Comparison of ENCODE assay signal across 16 cellular contexts in the genomic region with DNA sequence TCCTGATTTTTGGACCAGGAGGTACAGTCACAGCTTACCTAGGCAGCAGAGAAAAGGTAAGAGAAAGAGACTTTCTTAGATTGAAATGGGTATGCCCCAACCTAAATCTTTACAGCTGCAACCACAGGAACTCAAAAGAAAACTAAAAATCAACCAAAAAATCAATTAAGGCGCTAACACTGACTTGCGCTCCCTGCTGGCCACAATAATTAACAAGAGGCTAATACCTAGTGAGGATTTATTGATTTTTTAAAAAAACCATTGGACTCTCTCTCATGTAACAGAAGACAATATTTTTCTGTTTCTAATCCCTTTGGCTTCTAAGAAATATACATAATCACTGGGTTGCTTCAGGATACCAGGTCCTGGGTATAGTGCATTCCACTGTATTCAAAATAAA.
DNase-seq lines count a peak whose midpoint lies in the region; FAIRE-seq and TF ChIP-seq lines count a peak whose summit lies in the region.
"Had no signal": no experiment of that assay in that cellular context is flagged by ENCODE, and none has a peak within 500 bp of the region (broad histone marks: within the 10 kb centered on the region; RNA-seq: fewer than 3 reads in every experiment).

No MANE protein-coding gene starts in this region.

- dilution Hi-C loops in mammary epithelial cell (cut with HindIII; ENCODE audit: low sequenced_read_pairs), result no loop called here

- no peak overlapping the region for H3K9ac ChIP-seq in mammary epithelial cell (ENCODE audit: insufficient read depth, low read length)
- no peak overlapping the region for H3K9ac ChIP-seq in OCI-LY3 (ENCODE audit: low read length)
- no peak overlapping the region for H3K9ac ChIP-seq in kidney (ENCODE audit: low read length in 2 of 2)

- DNase-seq in mammary epithelial cell (no peak), MCF 10A (ENCODE audit: unreplicated experiment) (no peak), fibroblast of peridontal ligament (ENCODE audit: extremely low read depth) (peak; percentile 10), type B pancreatic cell (ENCODE audit: extremely low spot score, unreplicated experiment) (no peak), mesothelial cell of epicardium (ENCODE audit: low spot score in 2 of 2, unreplicated experiment in 2 of 2) (no peak), kidney (no peak), DMS 273 (lab: John Stamatoyannopoulos, UW; ENCODE audit: unreplicated experiment) (no peak)
- DNase-seq: NCI-H187; NK-92 treated with Interleukin-12 subunit alpha and Interleukin-12 subunit beta, amount 100 ng/mL, for 24 hours; posterior cingulate gyrus; T-helper 1 cell had no signal

- H3K4me1 Mint-ChIP-seq in MCF 10A (ENCODE audit: insufficient read depth, unreplicated experiment) (no peaks in the 10 kb centered on the region), type B pancreatic cell (ENCODE audit: unreplicated experiment) (peaks cover 37% of the 10 kb centered on the region), mesothelial cell of epicardium (peaks cover 23% of the 10 kb centered on the region)
- H3K4me1 Mint-ChIP-seq: activated T-helper 17 cell treated with anti-CD3 and anti-CD28 coated beads, Interleukin-2, amount 50 U/mL, for 72 hours had no signal

- no peaks in the 10 kb centered on the region for H3K4me1 ChIP-seq in mammary epithelial cell (ENCODE audit: insufficient read depth, low read length)
- H3K4me1 ChIP-seq in OCI-LY3 (ENCODE audit: low read length), result no peaks in the 10 kb centered on the region
- no peaks in the 10 kb centered on the region for H3K4me1 ChIP-seq in kidney (ENCODE audit: control insufficient read depth in 1 of 2, insufficient read depth in 1 of 2, low read depth in 1 of 2, low read length in 2 of 2)

- POLR2A ChIA-PET in MCF 10A (lab: Yijun Ruan, JAX), result interaction anchor here (0.6 kb wide), 1 partner anchor 838 kb away, joined by 3 read pairs; no protein-coding TSS in a partner anchor

- no peaks in the 10 kb centered on the region for H3K9me3 ChIP-seq in mammary epithelial cell (replicated peaks; ENCODE audit: insufficient read depth, low read length)
- no peaks in the 10 kb centered on the region for H3K9me3 ChIP-seq in OCI-LY3 (ENCODE audit: insufficient read depth, low read length)
- H3K9me3 ChIP-seq in kidney (ENCODE audit: control insufficient read depth in 1 of 2, low read length in 2 of 2), result no peaks in the 10 kb centered on the region
- H3K9me3 ChIP-seq: HAP-1 had no signal

- H3K9me3 Mint-ChIP-seq in MCF 10A (ENCODE audit: unreplicated experiment) (no peaks in the 10 kb centered on the region), type B pancreatic cell (no peaks in the 10 kb centered on the region), mesothelial cell of epicardium (no peaks in the 10 kb centered on the region)

- no peak overlapping the region for H3K4me3 ChIP-seq in mammary epithelial cell (replicated peaks in 1 of 3; ENCODE audit: insufficient read depth in 1 of 3, low read depth in 2 of 3, low read length in 3 of 3)
- H3K4me3 ChIP-seq in OCI-LY3 (ENCODE audit: low read length), result no peak overlapping the region
- no peak overlapping the region for H3K4me3 ChIP-seq in kidney (ENCODE audit: low read length in 2 of 2)
- H3K4me3 ChIP-seq: HAP-1 had no signal

- H2AFZ ChIP-seq in mammary epithelial cell (ENCODE audit: low read depth, low read length) (no peak overlapping the region), OCI-LY3 (ENCODE audit: low read depth, low read length) (no peak overlapping the region)

- CTCF ChIA-PET in mammary epithelial cell (lab: Charles Lee; ENCODE audit: low non-redundant PET), result interaction anchor here (0.6 kb wide), 1 partner anchor 150 kb away, joined by 6 read pairs; no protein-coding TSS in a partner anchor
- CTCF ChIA-PET in MCF 10A (lab: Yijun Ruan, JAX), result interaction anchor here (0.5 kb wide), 1 partner anchor 60 kb away, joined by 3 read pairs; no protein-coding TSS in a partner anchor

- BruUV-seq in mammary epithelial cell (replicated peaks; lab: Mats Ljungman, UMichigan) (no TSS peak), MCF 10A (replicated peaks; lab: Mats Ljungman, UMichigan) (no TSS peak)

- intact Hi-C loops in mammary epithelial cell (cut with micrococcal nuclease), result loop anchor here (5.0 to 10.0 kb wide), 2 partner anchors 152 to 715 kb away; no protein-coding TSS in a partner anchor
- intact Hi-C loops in MCF 10A (cut with micrococcal nuclease), result no loop called here
- intact Hi-C loops in kidney (cut with DNase I), result no loop called here

- no peak for FAIRE-seq in kidney (lab: Jason Lieb, UNC)
- FAIRE-seq: urothelium cell line had no signal

- WGBS in mammary epithelial cell (ENCODE audit: low coverage, missing lambda C conversion rate), result 100% methylated on average over 2 of the region's 2 CpGs

- H3K36me3 Mint-ChIP-seq in MCF 10A (ENCODE audit: insufficient read depth, unreplicated experiment), result peaks cover 5% of the 10 kb centered on the region
- H3K36me3 Mint-ChIP-seq in type B pancreatic cell, result no peaks in the 10 kb centered on the region
- no peaks in the 10 kb centered on the region for H3K36me3 Mint-ChIP-seq in mesothelial cell of epicardium
- H3K36me3 Mint-ChIP-seq: brain had no signal

- H3K4me3 Mint-ChIP-seq in MCF 10A (ENCODE audit: unreplicated experiment) (no peak overlapping the region), type B pancreatic cell (no peak overlapping the region), mesothelial cell of epicardium (no peak overlapping the region)
- H3K4me3 Mint-ChIP-seq: activated T-helper 17 cell treated with anti-CD3 and anti-CD28 coated beads, Interleukin-2, amount 50 U/mL, for 72 hours; brain had no signal

- H3K27ac Mint-ChIP-seq in MCF 10A (ENCODE audit: low read depth, unreplicated experiment), result no peak overlapping the region
- no peak overlapping the region for H3K27ac Mint-ChIP-seq in type B pancreatic cell
- no peak overlapping the region for H3K27ac Mint-ChIP-seq in mesothelial cell of epicardium
- H3K27ac Mint-ChIP-seq: activated T-helper 17 cell treated with anti-CD3 and anti-CD28 coated beads, Interleukin-2, amount 50 U/mL, for 72 hours; brain had no signal

- TF ChIP-seq CTCF in mammary epithelial cell (conservative IDR thresholded peaks at IDR 0.05 in 1 of 2, IDR thresholded peaks at IDR 0.05 in 1 of 2; ENCODE audit: extremely low read depth in 1 of 2, insufficient read depth in 1 of 2, low read depth in 1 of 2, low read length in 2 of 2) (peak; percentile 13 to 27), MCF 10A (IDR thresholded peaks at IDR 0.05; ENCODE audit: unreplicated experiment) (no peak), OCI-LY3 (IDR thresholded peaks at IDR 0.05; ENCODE audit: low read depth, low read length) (peak; percentile 49), type B pancreatic cell (conservative IDR thresholded peaks at IDR 0.05) (peak; percentile 61), mesothelial cell of epicardium (IDR thresholded peaks at IDR 0.05; ENCODE audit: unreplicated experiment) (no peak), kidney (IDR thresholded peaks at IDR 0.05; ENCODE audit: borderline replicate concordance, extremely low read depth, insufficient read depth) (no peak)

- H4K20me1 ChIP-seq in mammary epithelial cell (ENCODE audit: insufficient read depth, low read length) (no peaks in the 10 kb centered on the region), OCI-LY3 (ENCODE audit: insufficient read depth, low read length) (no peaks in the 10 kb centered on the region)

- H3K79me2 ChIP-seq in mammary epithelial cell (ENCODE audit: insufficient read depth, low read length), result no peaks in the 10 kb centered on the region
- H3K79me2 ChIP-seq in OCI-LY3 (ENCODE audit: low read length), result no peaks in the 10 kb centered on the region

- H3K4me2 ChIP-seq in mammary epithelial cell (ENCODE audit: insufficient read depth, low read depth, low read length) (no peak overlapping the region), OCI-LY3 (ENCODE audit: low read length) (no peak overlapping the region)

- no peaks in the 10 kb centered on the region for H3K36me3 ChIP-seq in mammary epithelial cell (ENCODE audit: insufficient read depth, low read length)
- H3K36me3 ChIP-seq in OCI-LY3 (replicated peaks; ENCODE audit: low read depth, low read length), result no peaks in the 10 kb centered on the region
- H3K36me3 ChIP-seq in kidney (ENCODE audit: control insufficient read depth in 1 of 2, insufficient read depth in 2 of 2, low read length in 2 of 2), result no peaks in the 10 kb centered on the region
- H3K36me3 ChIP-seq: HAP-1 had no signal

- H3K27ac ChIP-seq in mammary epithelial cell (ENCODE audit: insufficient read depth, low read depth, low read length), result no peak overlapping the region
- H3K27ac ChIP-seq in OCI-LY3 (ENCODE audit: low read length), result no peak overlapping the region
- H3K27ac ChIP-seq in kidney (ENCODE audit: low read depth in 2 of 2, low read length in 2 of 2), result no peak overlapping the region

- H3K27me3 Mint-ChIP-seq in MCF 10A (ENCODE audit: insufficient read depth, unreplicated experiment) (no peaks in the 10 kb centered on the region), type B pancreatic cell (no peaks in the 10 kb centered on the region), mesothelial cell of epicardium (ENCODE audit: low read depth) (no peaks in the 10 kb centered on the region)
- H3K27me3 Mint-ChIP-seq: activated T-helper 17 cell treated with anti-CD3 and anti-CD28 coated beads, Interleukin-2, amount 50 U/mL, for 72 hours; brain had no signal

- in situ Hi-C loops in mammary epithelial cell (cut with MboI; ENCODE audit: low sequenced_read_pairs in 2 of 2), result no loop called here

- H3K27me3 ChIP-seq in mammary epithelial cell (ENCODE audit: insufficient read depth, low read length) (no peaks in the 10 kb centered on the region), OCI-LY3 (ENCODE audit: low read depth, low read length) (no peaks in the 10 kb centered on the region)

Comparison
In these comparisons a context has a peak if more than half of its experiments do, and no peak if none do; other contexts are left out.
1. CTCF ChIP-seq: peak in mammary epithelial cell (2 of 2), OCI-LY3 (single experiment) and type B pancreatic cell (single experiment); none in MCF 10A (single experiment), mesothelial cell of epicardium (single experiment) and kidney (single experiment).